ENCODE assay signal across 9 cellular contexts in the genomic region with DNA sequence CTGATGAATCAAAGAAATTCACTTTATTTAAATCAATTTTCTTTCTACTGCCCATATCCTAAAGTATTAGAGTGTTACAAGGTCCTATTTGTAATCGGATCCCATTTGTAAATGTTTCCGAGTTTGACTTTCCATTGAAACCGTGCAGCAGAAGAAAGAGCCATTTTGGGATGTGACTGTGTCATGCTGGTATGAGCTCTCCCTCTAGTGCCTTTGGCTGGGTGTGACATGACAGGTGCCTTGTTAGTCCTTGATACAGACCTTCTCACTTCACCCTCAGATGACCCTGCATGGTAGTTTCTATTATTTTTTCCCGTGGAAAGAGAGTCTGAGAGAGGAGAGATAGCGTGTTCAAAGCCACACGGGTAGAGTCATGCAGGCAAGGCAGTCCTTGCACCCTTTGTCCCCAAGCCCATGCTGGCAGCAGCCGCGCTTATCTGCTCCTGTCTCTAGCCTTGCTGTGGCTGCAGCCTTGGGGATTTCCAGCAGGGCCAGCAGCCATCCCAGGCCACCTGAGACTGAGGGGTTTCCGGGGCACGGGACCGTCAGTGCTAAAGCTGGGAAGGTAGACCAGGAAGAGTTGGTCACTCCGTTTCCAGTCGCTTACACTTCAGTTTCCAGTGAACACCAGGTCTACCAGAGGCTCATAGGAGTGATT. TPM values are rescaled to one million over a fixed set of nuclear protein-coding genes. Genes with fewer than 3 reads are reported as not detected.
DNase-seq lines count a peak whose midpoint lies in the region; ATAC-seq, FAIRE-seq and TF ChIP-seq lines count a peak whose summit lies in the region.
"Had no signal": no experiment of that assay in that cellular context is flagged by ENCODE, and none has a peak within 500 bp of the region (broad histone marks: within the 10 kb centered on the region; RNA-seq: fewer than 3 reads in every experiment).

No MANE protein-coding gene starts in this region.

- TF ChIP-seq CTCF in DND-41 (IDR thresholded peaks at IDR 0.05; ENCODE audit: borderline replicate concordance, extremely low read depth, low read length, poor library complexity, severe bottlenecking) (peak; percentile 50), keratinocyte (optimal IDR thresholded peaks at IDR 0.05 in 1 of 3, IDR thresholded peaks at IDR 0.05 in 1 of 3, conservative IDR thresholded peaks at IDR 0.05 in 1 of 3; ENCODE audit: extremely low read depth in 1 of 3, insufficient read depth in 2 of 3, low read length in 3 of 3) (peak; percentile 34 to 71 (median 62))

- H3K4me3 ChIP-seq in DND-41 (ENCODE audit: low read depth in 1 of 2, low read length in 2 of 2) (no peak overlapping the region), keratinocyte (ENCODE audit: control insufficient read depth in 2 of 3, extremely low read depth in 1 of 3, insufficient read depth in 2 of 3, low read depth in 1 of 3, low read length in 3 of 3) (no peak overlapping the region)
- H3K4me3 ChIP-seq: tibial artery had no signal

- H3K9me3 ChIP-seq in DND-41 (ENCODE audit: insufficient read depth, low read length, severe bottlenecking) (no peaks in the 10 kb centered on the region), keratinocyte (ENCODE audit: control insufficient read depth, low read depth, low read length) (no peaks in the 10 kb centered on the region)
- H3K9me3 ChIP-seq: tibial artery had no signal

- DNase-seq in DND-41 (no peak), HTR-8/SVneo (ENCODE audit: insufficient read length, low spot score) (peak; percentile 40), UCSD-AML1 (lab: John Stamatoyannopoulos, UW; ENCODE audit: unreplicated experiment) (peak; percentile 18), keratinocyte (ENCODE audit: low read depth, low spot score) (no peak)

- ATAC-seq in DND-41 (ENCODE audit: insufficient read depth, low read depth): 0 out of 3 replicates have a peak, but pooled peaks have one; percentile 48
- no peak for ATAC-seq in HG03442 (IDR thresholded peaks at IDR 0.05; ENCODE audit: unreplicated experiment)
- ATAC-seq in HG02623 (IDR thresholded peaks at IDR 0.05; ENCODE audit: unreplicated experiment): no peak
- no peak for ATAC-seq in HG02678 (IDR thresholded peaks at IDR 0.05; ENCODE audit: unreplicated experiment)
- no peak for ATAC-seq in GM21737 (IDR thresholded peaks at IDR 0.05; ENCODE audit: unreplicated experiment)

- H3K4me2 ChIP-seq in DND-41 (ENCODE audit: insufficient read depth, low read length) (no peak overlapping the region), keratinocyte (ENCODE audit: control insufficient read depth, extremely low read depth, insufficient read depth, low read depth, low read length) (no peak overlapping the region)

- no peaks in the 10 kb centered on the region for H3K27me3 ChIP-seq in DND-41 (ENCODE audit: insufficient read depth, low read length, poor library complexity)
- no peaks in the 10 kb centered on the region for H3K27me3 ChIP-seq in keratinocyte (ENCODE audit: control insufficient read depth, extremely low read depth, insufficient read depth, low read length)
- H3K27me3 ChIP-seq: tibial artery had no signal

- H3K36me3 ChIP-seq in DND-41 (ENCODE audit: insufficient read depth, low read length): 0 out of 2 replicates have a peak, but pooled peaks cover under 1% of the 10 kb centered on the region
- H3K36me3 ChIP-seq in keratinocyte (ENCODE audit: control insufficient read depth in 2 of 2, extremely low read depth in 1 of 2, insufficient read depth in 2 of 2, low read length in 2 of 2): peaks cover 0 to 2% of the 10 kb centered on the region in 2 experiments

- H2AFZ ChIP-seq in DND-41 (ENCODE audit: low read depth, low read length): no peak overlapping the region
- no peak overlapping the region for H2AFZ ChIP-seq in keratinocyte (ENCODE audit: control insufficient read depth, low read length)

- H3K27ac ChIP-seq in DND-41 (ENCODE audit: low read length) (no peak overlapping the region), keratinocyte (ENCODE audit: control insufficient read depth, insufficient read depth, low read length) (no peak overlapping the region)
- H3K27ac ChIP-seq: tibial artery had no signal

- H3K4me1 ChIP-seq in DND-41 (ENCODE audit: insufficient read depth, low read length): no peaks in the 10 kb centered on the region
- H3K4me1 ChIP-seq in keratinocyte (ENCODE audit: control insufficient read depth, extremely low read depth, insufficient read depth, low read length): no peaks in the 10 kb centered on the region
- H3K4me1 ChIP-seq: tibial artery had no signal

- H4K20me1 ChIP-seq in DND-41 (ENCODE audit: insufficient read depth, low read length) (no peaks in the 10 kb centered on the region), keratinocyte (ENCODE audit: control insufficient read depth, extremely low read depth, insufficient read depth, low read length) (no peaks in the 10 kb centered on the region)

- no peaks in the 10 kb centered on the region for H3K9me1 ChIP-seq in keratinocyte (ENCODE audit: control insufficient read depth, extremely low read depth, insufficient read depth, low read length)

- dilution Hi-C loops in keratinocyte (cut with MboI; ENCODE audit: extremely low pct_ligation_motif_present, low sequenced_read_pairs): no loop called here

- H3K79me2 ChIP-seq in DND-41 (ENCODE audit: insufficient read depth, low read length) (no peaks in the 10 kb centered on the region), keratinocyte (ENCODE audit: control insufficient read depth, insufficient read depth, low read length) (no peaks in the 10 kb centered on the region)

- H3K9ac ChIP-seq in DND-41 (ENCODE audit: low read depth, low read length): no peak overlapping the region
- H3K9ac ChIP-seq in keratinocyte (ENCODE audit: control insufficient read depth, extremely low read depth, insufficient read depth, low read length): no peak overlapping the region

- FAIRE-seq in HTR-8/SVneo (lab: Jason Lieb, UNC) (no peak), keratinocyte (lab: Jason Lieb, UNC) (peak; percentile 5)

RNA-seq across cellular contexts. Expression of gene CHMP1B, which starts 21.4 kb away (rescaled TPM):
- 30.7 to 54.7 TPM (median 51.4 TPM) in 3 replicates for polyA plus RNA-seq in keratinocyte
- polyA plus RNA-seq in keratinocyte (2011; ENCODE audit: low read depth): 72.0 TPM
- 34.0 and 35.9 TPM in 2 replicates for polyA plus RNA-seq in keratinocyte (2011; cell fraction: cytosol; rRNA removed)
- 91.1 and 111 TPM in 2 replicates for polyA plus RNA-seq in keratinocyte (2011; cell fraction: nucleus; rRNA removed)
- polyA plus RNA-seq in keratinocyte (2012; ENCODE audit: low replicate concordance): 33.8 and 55.2 TPM in 2 replicates
- 14.3 to 37.4 TPM (median 34.8 TPM) in 3 replicates for polyA minus RNA-seq in keratinocyte
- 31.1 TPM for polyA minus RNA-seq in keratinocyte (2011; cell fraction: cytosol; rRNA and poly(A)+ RNA removed)
- polyA minus RNA-seq in keratinocyte (2011; cell fraction: nucleus; rRNA and poly(A)+ RNA removed): 36.0 and 53.2 TPM in 2 replicates

RNA-seq across cellular contexts. Expression of gene MPPE1, which starts 35.5 kb away (rescaled TPM):
- polyA plus RNA-seq in keratinocyte: 14.4 to 25.0 TPM (median 21.0 TPM) in 3 replicates
- 34.4 TPM for polyA plus RNA-seq in keratinocyte (2011; ENCODE audit: low read depth)
- polyA plus RNA-seq in keratinocyte (2011; cell fraction: cytosol; rRNA removed): 11.2 and 12.1 TPM in 2 replicates
- 37.7 and 41.5 TPM in 2 replicates for polyA plus RNA-seq in keratinocyte (2011; cell fraction: nucleus; rRNA removed)
- polyA plus RNA-seq in keratinocyte (2012; ENCODE audit: low replicate concordance): 23.3 and 39.4 TPM in 2 replicates
- 8.7 to 15.7 TPM (median 15.1 TPM) in 3 replicates for polyA minus RNA-seq in keratinocyte
- polyA minus RNA-seq in keratinocyte (2011; cell fraction: cytosol; rRNA and poly(A)+ RNA removed): 10.9 TPM
- 17.3 and 35.8 TPM in 2 replicates for polyA minus RNA-seq in keratinocyte (2011; cell fraction: nucleus; rRNA and poly(A)+ RNA removed)

Comparison
In these comparisons a context has a peak if more than half of its experiments do, and no peak if none do; other contexts are left out.
1. DNase-seq: peak in HTR-8/SVneo (single experiment) and UCSD-AML1 (single experiment); none in DND-41 (single experiment) and keratinocyte (single experiment).